Comparison of ENCODE assay signal across 8 cellular contexts in genomic region chr6:53794720-53795253, GRCh38. TPM values are rescaled to one million over a fixed set of nuclear protein-coding genes. Genes with fewer than 3 reads are reported as not detected.
DNase-seq lines count a peak whose midpoint lies in the region; ATAC-seq and TF ChIP-seq lines count a peak whose summit lies in the region.

TSS of gene LRRC1 (plus strand) at chr6:53795005. CDS start at chr6:53795257, 252 bp downstream.

- peak within 1 kb of the TSS; percentile 68 to 73 (median 72) for H3K4me3 ChIP-seq in right lobe of liver

- TF ChIP-seq CTCF in right lobe of liver (IDR thresholded peaks at IDR 0.05) = no peak

- no peaks in the 10 kb centered on the region for H3K9me3 ChIP-seq in right lobe of liver

- ATAC-seq in GM19023 (IDR thresholded peaks at IDR 0.05; ENCODE audit: unreplicated experiment) (peak; percentile 77), HG03175 (IDR thresholded peaks at IDR 0.05; ENCODE audit: unreplicated experiment) (peak; percentile 70), right lobe of liver (peak; percentile 89 to 93 (median 92))

- DNase-seq in Ammon's horn (ENCODE audit: low spot score) (peak; percentile 89), NCI-H446 treated with DMSO at 0.1 percent for 48 hours (lab: John Stamatoyannopoulos, UW) (peak; percentile 77), dermis blood vessel endothelial cell (peak; percentile 96), right lobe of liver (peak; percentile 87 to 93 (median 90))
- DNase-seq in activated CD4-positive, alpha-beta T cell treated with anti-CD3 and anti-CD28 coated beads, Interleukin-2, amount 50 U/mL, for 1 hour = peak; percentile 79
- peak; percentile 82 for DNase-seq in stimulated activated CD4-positive, alpha-beta T cell treated with anti-CD3 and anti-CD28 coated beads, Interleukin-4, amount 100 ng/mL, for 24 hours

- H3K27me3 ChIP-seq in right lobe of liver = peaks cover 0 to 4% of the 10 kb centered on the region in 2 donors

- no peaks in the 10 kb centered on the region for H3K36me3 ChIP-seq in right lobe of liver

- peak within 1 kb of the TSS in 1 of 3 donors; percentile 15 for H3K27ac ChIP-seq in right lobe of liver

- WGBS in right lobe of liver (ENCODE audit: insufficient coverage, low coverage, low lambda C conversion rate, missing lambda C conversion rate) = 0% methylated on average over 2 of the region's 68 CpGs

- peak; percentile 41 for TF ChIP-seq POLR2A in right lobe of liver (IDR thresholded peaks at IDR 0.05)

- H3K4me1 ChIP-seq in right lobe of liver = peaks cover 0 to 21% (median 5%) of the 10 kb centered on the region in 4 donors

- intact Hi-C loops in right lobe of liver (cut with DNase I) = no loop called here

RNA-seq across cellular contexts. Expression of gene LRRC1, which starts in this region (rescaled TPM):
- total RNA-seq in dermis blood vessel endothelial cell = 60.1 and 68.8 TPM in 2 replicates
- total RNA-seq in right lobe of liver = 1 to 10 TPM in 4 of 6 experiments, under 1 TPM in 2; 0.46 to 3.2 (median 1.4) TPM

Comparison
In these comparisons a context has a peak if more than half of its experiments do, and no peak if none do; other contexts are left out.
1. RNA of gene LRRC1 (total RNA-seq): 60.1 to 68.8 TPM in dermis blood vessel endothelial cell; 0.46 to 3.2 TPM in right lobe of liver; every median in the first group is over 10 times any median in the second.
2. Peak in every context shown above with its lines, with median percentiles within 50 percentile points of each other: DNase-seq and ATAC-seq.